In the genomic region with DNA sequence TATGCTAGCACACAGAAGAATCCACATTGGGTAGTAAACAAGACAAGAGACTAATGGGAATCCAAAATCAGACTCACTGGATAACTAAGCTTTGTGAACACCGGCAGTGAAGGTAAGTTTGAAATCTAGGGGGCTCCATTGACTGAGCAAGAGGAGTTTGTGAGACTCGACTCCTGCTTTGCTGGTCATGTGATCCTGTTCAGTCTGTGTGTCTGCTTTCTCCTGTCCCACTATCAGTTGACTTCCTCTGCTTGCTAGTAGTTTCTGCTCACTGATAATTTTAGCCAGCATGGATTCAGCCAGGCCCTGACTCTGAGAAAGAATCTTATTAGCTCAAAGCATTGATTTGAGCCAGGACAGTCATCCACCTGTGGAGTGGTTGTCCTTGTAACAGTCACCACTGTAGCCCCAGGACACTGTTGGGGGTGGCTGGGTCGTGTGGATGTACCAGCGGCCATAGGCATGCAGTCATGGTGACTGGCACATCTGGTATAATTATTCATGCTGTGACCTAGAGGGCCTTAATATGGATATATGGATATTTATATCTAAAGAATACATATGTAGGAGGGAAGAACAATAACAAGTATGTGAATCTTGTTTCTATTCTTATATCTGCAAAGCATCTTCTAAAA, we compare ENCODE assay signal across 17 cellular contexts. TPM values are rescaled to one million over a fixed set of nuclear protein-coding genes. Genes with fewer than 3 reads are reported as not detected.
"Had no signal": no experiment of that assay in that cellular context is flagged by ENCODE, and none has a peak within 500 bp of the region (broad histone marks: within the 10 kb centered on the region; RNA-seq: fewer than 3 reads in every experiment).

No MANE protein-coding gene starts in this region.

- H3K4me3 Mint-ChIP-seq: activated CD4-positive, alpha-beta memory T cell treated with anti-CD3 and anti-CD28 coated beads for 36 hours; activated CD8-positive, alpha-beta memory T cell treated with anti-CD3 and anti-CD28 coated beads, Interleukin-2, amount 10 ng/mL, durations not matched to agents 7 days and 5 days; activated T-cell treated with anti-CD3 and anti-CD28 coated beads, Interleukin-2, amount 50 U/mL, for 24 hours; mesothelial cell of epicardium had no signal

- H3K9me3 ChIP-seq: adrenal gland, lower lobe of right lung, ovary, thoracic aorta had no signal

- H3K27ac ChIP-seq: adrenal gland, coronary artery, foreskin keratinocyte, lower lobe of right lung, ovary, spleen, thoracic aorta had no signal

- H3K36me3 ChIP-seq: adrenal gland, lower lobe of right lung, ovary, spleen, thoracic aorta had no signal

- H3K4me3 ChIP-seq: adrenal gland, coronary artery, lower lobe of right lung, ovary, spleen, thoracic aorta had no signal

- H3K4me1 Mint-ChIP-seq: activated CD8-positive, alpha-beta memory T cell treated with anti-CD3 and anti-CD28 coated beads, Interleukin-2, amount 10 ng/mL, durations not matched to agents 7 days and 5 days; mesothelial cell of epicardium had no signal

- H3K36me3 Mint-ChIP-seq: activated CD8-positive, alpha-beta memory T cell treated with anti-CD3 and anti-CD28 coated beads, Interleukin-2, amount 10 ng/mL, durations not matched to agents 7 days and 5 days; mesothelial cell of epicardium had no signal

- H3K27me3 Mint-ChIP-seq: activated T-cell treated with anti-CD3 and anti-CD28 coated beads, Interleukin-2, amount 50 U/mL, for 24 hours had no signal

- H3K27ac Mint-ChIP-seq: activated CD4-positive, alpha-beta memory T cell treated with anti-CD3 and anti-CD28 coated beads for 36 hours; activated CD8-positive, alpha-beta memory T cell treated with anti-CD3 and anti-CD28 coated beads, Interleukin-2, amount 10 ng/mL, durations not matched to agents 7 days and 5 days; activated T-cell treated with anti-CD3 and anti-CD28 coated beads, Interleukin-2, amount 50 U/mL, for 24 hours; mesothelial cell of epicardium had no signal

- H3K27me3 ChIP-seq: adrenal gland, foreskin keratinocyte, ovary, spleen had no signal

- H3K4me1 ChIP-seq: adrenal gland, lower lobe of right lung, spleen had no signal

- DNase-seq: activated CD4-positive, alpha-beta memory T cell treated with anti-CD3 and anti-CD28 coated beads for 36 hours; activated CD4-positive, alpha-beta T cell treated with anti-CD3 and anti-CD28 coated beads for 1 hour; activated CD8-positive, alpha-beta memory T cell treated with anti-CD3 and anti-CD28 coated beads, Interleukin-2, amount 10 ng/mL, durations not matched to agents 7 days and 5 days; activated naive CD4-positive, alpha-beta T cell treated with anti-CD3 and anti-CD28 coated beads, Interleukin-2, amount 50 U/mL, for 16 hours; activated T-cell treated with anti-CD3 and anti-CD28 coated beads, Interleukin-2, amount 50 U/mL, for 24 hours; adrenal gland; caudate nucleus; foreskin keratinocyte; left colon; lower lobe of right lung; ovary; spleen; stimulated activated CD4-positive, alpha-beta T cell treated with anti-CD3 and anti-CD28 coated beads, Interleukin-1b, Interleukin-23, amount 100 ng/mL, for 48 hours; T-helper 1 cell had no signal

RNA-seq across cellular contexts. Expression of a gene that starts 44.4 kb away (rescaled TPM):
- total RNA-seq: foreskin keratinocyte had no signal
